Comparison of ENCODE assay signal across 1 cellular context in the genomic region with DNA sequence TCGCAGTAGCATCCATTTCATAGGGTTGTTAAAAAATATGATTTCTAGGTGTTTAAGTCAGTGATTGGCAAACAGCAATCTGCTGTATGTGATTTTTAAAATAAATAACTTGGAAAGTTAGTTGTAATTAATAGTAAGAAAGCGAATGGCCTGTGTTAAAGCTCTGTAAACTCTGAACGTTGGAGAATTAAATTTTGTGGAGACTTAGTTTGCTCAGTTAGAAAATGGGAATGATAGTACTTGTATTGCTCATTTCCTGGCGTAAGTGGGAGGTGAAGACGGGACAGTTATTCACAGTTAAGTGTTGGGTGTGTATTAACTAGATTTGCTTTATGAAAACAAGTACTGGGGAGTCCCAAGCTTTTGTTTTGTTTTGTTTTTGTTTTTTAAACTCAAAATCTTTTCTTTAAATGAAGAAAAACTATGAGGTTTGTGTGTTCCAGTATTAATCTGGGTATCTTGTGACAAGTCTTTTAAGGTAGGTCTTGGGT.
TF ChIP-seq lines count a peak whose summit lies in the region.

No MANE protein-coding gene starts in this region.

TF ChIP-seq in GM12878, 131 proteins besides CTCF, POLR2A, EP300 and RAD21:
- TF ChIP-seq ZBTB40 (IDR thresholded peaks at IDR 0.05; ENCODE audit: borderline replicate concordance) (no peak), BCL11A (IDR thresholded peaks at IDR 0.05; ENCODE audit: low read depth, low read length) (no peak), ZNF687 (IDR thresholded peaks at IDR 0.05) (no peak), SUPT20H (IDR thresholded peaks at IDR 0.05; ENCODE audit: borderline replicate concordance, control insufficient read depth, low read depth, low read length) (no peak), SIN3A (IDR thresholded peaks at IDR 0.05; ENCODE audit: low read depth, low read length) (no peak), CBFB (IDR thresholded peaks at IDR 0.05; ENCODE audit: low read depth) (no peak), NR2C1 (IDR thresholded peaks at IDR 0.05) (no peak), MTA2 (IDR thresholded peaks at IDR 0.05; ENCODE audit: low read depth) (no peak), FOXK2 (IDR thresholded peaks at IDR 0.05) (no peak), IKZF1 (conservative IDR thresholded peaks at IDR 0.05) (no peak), JUNB (IDR thresholded peaks at IDR 0.05) (peak; percentile 12; the same call in 1 of the 2 replicates), IRF3 (IDR thresholded peaks at IDR 0.05) (no peak), HDGF (IDR thresholded peaks at IDR 0.05) (no peak), NFIC (IDR thresholded peaks at IDR 0.05; ENCODE audit: low read depth, low read length) (0 out of 2 replicates have a peak, but pooled peaks have one; percentile 26), CREB1 (IDR thresholded peaks at IDR 0.05; ENCODE audit: low read depth) (no peak)
- TF ChIP-seq, protein P1, sequence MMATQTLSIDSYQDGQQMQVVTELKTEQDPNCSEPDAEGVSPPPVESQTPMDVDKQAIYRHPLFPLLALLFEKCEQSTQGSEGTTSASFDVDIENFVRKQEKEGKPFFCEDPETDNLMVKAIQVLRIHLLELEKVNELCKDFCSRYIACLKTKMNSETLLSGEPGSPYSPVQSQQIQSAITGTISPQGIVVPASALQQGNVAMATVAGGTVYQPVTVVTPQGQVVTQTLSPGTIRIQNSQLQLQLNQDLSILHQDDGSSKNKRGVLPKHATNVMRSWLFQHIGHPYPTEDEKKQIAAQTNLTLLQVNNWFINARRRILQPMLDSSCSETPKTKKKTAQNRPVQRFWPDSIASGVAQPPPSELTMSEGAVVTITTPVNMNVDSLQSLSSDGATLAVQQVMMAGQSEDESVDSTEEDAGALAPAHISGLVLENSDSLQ (IDR thresholded peaks at IDR 0.05), result no peak
- TF ChIP-seq, protein P2, sequence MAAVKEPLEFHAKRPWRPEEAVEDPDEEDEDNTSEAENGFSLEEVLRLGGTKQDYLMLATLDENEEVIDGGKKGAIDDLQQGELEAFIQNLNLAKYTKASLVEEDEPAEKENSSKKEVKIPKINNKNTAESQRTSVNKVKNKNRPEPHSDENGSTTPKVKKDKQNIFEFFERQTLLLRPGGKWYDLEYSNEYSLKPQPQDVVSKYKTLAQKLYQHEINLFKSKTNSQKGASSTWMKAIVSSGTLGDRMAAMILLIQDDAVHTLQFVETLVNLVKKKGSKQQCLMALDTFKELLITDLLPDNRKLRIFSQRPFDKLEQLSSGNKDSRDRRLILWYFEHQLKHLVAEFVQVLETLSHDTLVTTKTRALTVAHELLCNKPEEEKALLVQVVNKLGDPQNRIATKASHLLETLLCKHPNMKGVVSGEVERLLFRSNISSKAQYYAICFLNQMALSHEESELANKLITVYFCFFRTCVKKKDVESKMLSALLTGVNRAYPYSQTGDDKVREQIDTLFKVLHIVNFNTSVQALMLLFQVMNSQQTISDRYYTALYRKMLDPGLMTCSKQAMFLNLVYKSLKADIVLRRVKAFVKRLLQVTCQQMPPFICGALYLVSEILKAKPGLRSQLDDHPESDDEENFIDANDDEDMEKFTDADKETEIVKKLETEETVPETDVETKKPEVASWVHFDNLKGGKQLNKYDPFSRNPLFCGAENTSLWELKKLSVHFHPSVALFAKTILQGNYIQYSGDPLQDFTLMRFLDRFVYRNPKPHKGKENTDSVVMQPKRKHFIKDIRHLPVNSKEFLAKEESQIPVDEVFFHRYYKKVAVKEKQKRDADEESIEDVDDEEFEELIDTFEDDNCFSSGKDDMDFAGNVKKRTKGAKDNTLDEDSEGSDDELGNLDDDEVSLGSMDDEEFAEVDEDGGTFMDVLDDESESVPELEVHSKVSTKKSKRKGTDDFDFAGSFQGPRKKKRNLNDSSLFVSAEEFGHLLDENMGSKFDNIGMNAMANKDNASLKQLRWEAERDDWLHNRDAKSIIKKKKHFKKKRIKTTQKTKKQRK (IDR thresholded peaks at IDR 0.05; ENCODE audit: low read depth, low read length), result no peak
